ENCODE assay signal across 2 cellular contexts in genomic region chr17:81251943-81252301, GRCh38.
TF ChIP-seq lines count a peak whose summit lies in the region.

No MANE protein-coding gene starts in this region.

TF ChIP-seq in HepG2, 621 proteins besides CTCF, POLR2A, EP300 and RAD21:
- no peak for TF ChIP-seq CERS6 (CRISPR knock-in tag; IDR thresholded peaks at IDR 0.05)
- TF ChIP-seq ZNF883 (CRISPR knock-in tag; IDR thresholded peaks at IDR 0.05; ENCODE audit: not compliant biosample characterization) = no peak
- no peak for TF ChIP-seq IKZF1 (IDR thresholded peaks at IDR 0.05)
- TF ChIP-seq MIXL1 (CRISPR knock-in tag; IDR thresholded peaks at IDR 0.05) = no peak
- no peak for TF ChIP-seq PTBP1 (IDR thresholded peaks at IDR 0.05; ENCODE audit: low read depth, low read length, poor library complexity, severe bottlenecking)

TF ChIP-seq in GM23338, 12 proteins besides CTCF, POLR2A, EP300 and RAD21:
- TF ChIP-seq JUNB (IDR thresholded peaks at IDR 0.05; ENCODE audit: unreplicated experiment) (no peak), CREB1 (CRISPR knock-in tag; IDR thresholded peaks at IDR 0.05; ENCODE audit: low read depth) (no peak), POLR2AphosphoS5 (IDR thresholded peaks at IDR 0.05; ENCODE audit: low read depth) (no peak), EZH2phosphoT487 (IDR thresholded peaks at IDR 0.05; ENCODE audit: unreplicated experiment) (no peak), NANOG (IDR thresholded peaks at IDR 0.05; ENCODE audit: borderline replicate concordance) (no peak), STAT1 (IDR thresholded peaks at IDR 0.05; ENCODE audit: unreplicated experiment) (no peak), EZH2 (IDR thresholded peaks at IDR 0.05; ENCODE audit: low read depth, unreplicated experiment) (no peak), ZNF462 (CRISPR knock-in tag; IDR thresholded peaks at IDR 0.05) (no peak), ZNF331 (CRISPR knock-in tag; IDR thresholded peaks at IDR 0.05; ENCODE audit: low read depth) (no peak)
- TF ChIP-seq, protein P1, sequence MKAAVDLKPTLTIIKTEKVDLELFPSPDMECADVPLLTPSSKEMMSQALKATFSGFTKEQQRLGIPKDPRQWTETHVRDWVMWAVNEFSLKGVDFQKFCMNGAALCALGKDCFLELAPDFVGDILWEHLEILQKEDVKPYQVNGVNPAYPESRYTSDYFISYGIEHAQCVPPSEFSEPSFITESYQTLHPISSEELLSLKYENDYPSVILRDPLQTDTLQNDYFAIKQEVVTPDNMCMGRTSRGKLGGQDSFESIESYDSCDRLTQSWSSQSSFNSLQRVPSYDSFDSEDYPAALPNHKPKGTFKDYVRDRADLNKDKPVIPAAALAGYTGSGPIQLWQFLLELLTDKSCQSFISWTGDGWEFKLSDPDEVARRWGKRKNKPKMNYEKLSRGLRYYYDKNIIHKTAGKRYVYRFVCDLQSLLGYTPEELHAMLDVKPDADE (IDR thresholded peaks at IDR 0.05) = no peak
